Comparison of ENCODE assay signal across 8 cellular contexts in the genomic region with DNA sequence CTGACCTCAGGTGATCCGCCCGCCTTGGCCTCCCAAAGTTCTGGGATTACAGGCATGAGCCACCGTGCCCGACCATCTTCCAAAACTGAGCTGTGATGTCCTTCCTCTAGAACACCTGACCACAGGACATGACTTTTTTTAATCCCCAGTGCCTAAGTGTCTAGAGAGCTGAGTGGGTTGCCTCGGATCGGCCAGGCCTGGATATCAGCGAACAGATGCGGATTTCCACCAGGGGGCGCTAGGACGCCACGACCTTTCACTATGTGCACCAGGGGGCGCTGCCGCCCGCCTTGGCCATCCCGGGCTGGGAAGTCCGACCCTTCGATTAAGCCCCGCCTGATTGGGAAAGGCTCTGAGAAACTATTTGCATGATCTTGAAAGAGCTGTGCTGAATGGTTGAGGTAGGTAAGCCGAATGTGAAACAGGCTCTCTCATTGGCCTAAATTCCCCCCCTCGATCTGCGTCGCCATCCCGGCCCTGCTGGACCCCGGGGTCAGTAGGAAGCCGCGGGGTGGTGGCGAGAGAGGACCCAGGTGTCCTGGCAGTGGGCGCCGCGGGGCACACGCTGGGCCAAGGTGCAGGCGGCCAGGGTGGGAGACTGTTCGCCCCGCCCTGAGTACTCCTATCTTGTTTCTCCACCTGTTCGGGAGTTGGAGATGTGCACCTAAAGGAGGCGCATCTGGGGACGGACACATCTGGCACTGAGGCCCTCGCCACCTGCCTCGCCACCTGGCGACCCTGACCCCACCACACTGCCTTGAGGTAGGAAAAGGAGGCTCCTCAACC. TPM values are rescaled to one million over a fixed set of nuclear protein-coding genes. Genes with fewer than 3 reads are reported as not detected.
DNase-seq lines count a peak whose midpoint lies in the region; ATAC-seq, FAIRE-seq and TF ChIP-seq lines count a peak whose summit lies in the region.

A gene with protein sequence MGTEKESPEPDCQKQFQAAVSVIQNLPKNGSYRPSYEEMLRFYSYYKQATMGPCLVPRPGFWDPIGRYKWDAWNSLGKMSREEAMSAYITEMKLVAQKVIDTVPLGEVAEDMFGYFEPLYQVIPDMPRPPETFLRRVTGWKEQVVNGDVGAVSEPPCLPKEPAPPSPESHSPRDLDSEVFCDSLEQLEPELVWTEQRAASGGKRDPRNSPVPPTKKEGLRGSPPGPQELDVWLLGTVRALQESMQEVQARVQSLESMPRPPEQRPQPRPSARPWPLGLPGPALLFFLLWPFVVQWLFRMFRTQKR (plus strand): TSS at position 496 of the 786 bp plus-strand sequence. CDS start 458 bp downstream, outside the sequence.

- peak; percentile 100 for TF ChIP-seq CTCF in progenitor cell of endocrine pancreas (IDR thresholded peaks at IDR 0.05; ENCODE audit: unreplicated experiment)

- peak within 1 kb of the TSS; percentile 56 for H3K4me3 ChIP-seq in urinary bladder (ENCODE audit: low read depth, low read length)

- DNase-seq in GM12892 (ENCODE audit: insufficient read length) (peak; percentile 94), NCI-H146 (lab: John Stamatoyannopoulos, UW) (peak; percentile 98), amniotic stem cell (lab: John Stamatoyannopoulos, UW) (peak; percentile 95), left cardiac atrium (peak; percentile 97), progenitor cell of endocrine pancreas (ENCODE audit: low spot score, unreplicated experiment) (peak; percentile 96)

- FAIRE-seq in GM12892 (lab: Jason Lieb, UNC): peak; percentile 98

- H3K4me1 ChIP-seq in urinary bladder (ENCODE audit: insufficient read depth): no peaks in the 10 kb centered on the region

- peak within 1 kb of the TSS; percentile 75 for H3K4me3 Mint-ChIP-seq in progenitor cell of endocrine pancreas (ENCODE audit: low read depth)

- H3K27ac Mint-ChIP-seq in progenitor cell of endocrine pancreas: peak within 1 kb of the TSS; percentile 86

- no peaks in the 10 kb centered on the region for H3K27me3 Mint-ChIP-seq in progenitor cell of endocrine pancreas

- H3K36me3 Mint-ChIP-seq in progenitor cell of endocrine pancreas (ENCODE audit: insufficient read depth): peaks cover 2% of the 10 kb centered on the region

- TF ChIP-seq POLR2A in GM12892 (IDR thresholded peaks at IDR 0.05; ENCODE audit: low read depth, low read length): peak; percentile 59; the same call in 1 of the 2 replicates

- 7% methylated on average over 40 of the region's 40 CpGs for WGBS in urinary bladder

- H3K36me3 ChIP-seq in urinary bladder (ENCODE audit: insufficient read depth): no peaks in the 10 kb centered on the region

- peak; percentile 70 for ATAC-seq in HG02852 (IDR thresholded peaks at IDR 0.05; ENCODE audit: unreplicated experiment)
- peak; percentile 79 to 80 for ATAC-seq in left cardiac atrium

- H3K27ac ChIP-seq in urinary bladder (ENCODE audit: low read depth): peak within 1 kb of the TSS; percentile 44

- intact Hi-C loops in T-helper 1 cell treated with Interleukin-12 subunit alpha and Interleukin-12 subunit beta and Interleukin-4 antibody, amounts not matched to agents 30 ng/mL and 1 ng/mL, for 36 hours (cut with micrococcal nuclease): loop anchor here (1.0 to 2.0 kb wide), 12 partner anchors 13 to 250 kb away; a partner anchor contains a TSS
- intact Hi-C loops in left cardiac atrium (cut with DNase I): loop anchor here in 1 of 2 donors (1.0 kb wide), 1 partner anchor 62 kb away; no protein-coding TSS in a partner anchor

- no peaks in the 10 kb centered on the region for H3K9me3 Mint-ChIP-seq in progenitor cell of endocrine pancreas (ENCODE audit: low read depth)

- H3K4me1 Mint-ChIP-seq in progenitor cell of endocrine pancreas (ENCODE audit: low read depth): peaks cover 3% of the 10 kb centered on the region

RNA-seq across cellular contexts. Expression of the gene that starts here (rescaled TPM):
- polyA plus RNA-seq in GM12892 (2012; ENCODE audit: missing spikeins): 6.1 TPM
- total RNA-seq in T-helper 1 cell treated with Interleukin-12 subunit alpha and Interleukin-12 subunit beta and Interleukin-4 antibody, amounts not matched to agents 30 ng/mL and 1 ng/mL, for 36 hours: 12.0 and 12.5 TPM in 2 replicates
- total RNA-seq in left cardiac atrium: 1 to 10 TPM; 8.4 to 8.7 TPM
- 14.1 and 15.7 TPM in 2 replicates for total RNA-seq in progenitor cell of endocrine pancreas
- total RNA-seq in urinary bladder: 4.5 TPM
- polyA plus RNA-seq in urinary bladder: 18.2 TPM

Comparison
In these comparisons a context has a peak if more than half of its experiments do, and no peak if none do; other contexts are left out.
1. Peak in every context shown above with its lines: DNase-seq, ATAC-seq, H3K4me3 ChIP-seq and H3K27ac ChIP-seq.